ENCODE assay signal across 17 cellular contexts in the genomic region with DNA sequence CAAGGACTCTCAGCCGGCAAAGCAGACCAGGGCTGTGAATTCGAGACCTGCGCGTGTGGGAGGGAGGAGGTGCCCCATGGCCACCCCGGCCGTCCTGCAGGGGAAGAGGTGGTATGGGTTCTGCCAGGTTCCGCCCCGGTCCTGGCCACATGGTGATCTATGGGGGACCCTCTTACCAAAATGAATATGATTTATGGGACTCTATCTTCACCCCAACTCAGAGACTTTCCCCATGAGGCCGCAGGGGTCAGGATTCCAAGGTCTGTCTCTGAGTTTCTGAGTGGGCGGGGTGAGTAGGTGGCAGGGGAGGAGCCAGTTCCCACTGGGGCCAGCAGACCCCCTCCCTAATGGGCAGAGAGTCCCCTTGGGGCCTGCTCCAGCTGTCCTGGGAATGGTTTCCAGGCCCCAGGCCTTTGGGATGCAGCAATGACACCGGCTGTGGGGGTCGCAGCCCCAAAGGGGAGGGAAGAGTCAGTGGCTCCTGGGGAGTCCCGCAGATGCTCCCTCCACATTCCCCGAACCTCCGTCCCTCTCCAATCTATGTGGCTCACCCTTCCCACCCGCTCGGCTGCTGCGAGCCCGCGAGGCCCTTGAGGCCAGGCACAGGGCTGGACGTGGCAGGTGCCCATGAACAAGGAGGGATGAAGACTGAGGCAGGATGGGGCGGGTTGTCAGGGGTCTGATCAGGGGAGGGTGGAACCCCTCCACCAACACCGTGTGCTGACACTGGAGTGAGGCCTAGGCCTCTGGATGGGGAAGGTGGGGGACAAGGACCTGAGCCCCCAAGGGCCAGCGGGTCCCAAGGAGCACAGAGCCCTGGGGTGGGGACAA. TPM values are rescaled to one million over a fixed set of nuclear protein-coding genes. Genes with fewer than 3 reads are reported as not detected.
DNase-seq lines count a peak whose midpoint lies in the region; ATAC-seq and TF ChIP-seq lines count a peak whose summit lies in the region.
"Had no signal": no experiment of that assay in that cellular context is flagged by ENCODE, and none has a peak within 500 bp of the region (broad histone marks: within the 10 kb centered on the region; RNA-seq: fewer than 3 reads in every experiment).

No MANE protein-coding gene starts in this region.

- DNase-seq in left ventricle myocardium inferior (no peak), cardiac septum (ENCODE audit: low spot score) (no peak), upper lobe of right lung (no peak), NCI-H2227 treated with DMSO at 0.1 percent for 48 hours (lab: John Stamatoyannopoulos, UW) (no peak), MG63 (no peak), NCI-H1092 (lab: John Stamatoyannopoulos, UW) (no peak)
- DNase-seq: activated CD4-positive, CD25-positive, alpha-beta regulatory T cell treated with anti-CD3 and anti-CD28 coated beads, Interleukin-2, amount 50 U/mL, for 72 hours; activated CD8-positive, alpha-beta memory T cell treated with anti-CD3 and anti-CD28 coated beads, Interleukin-2, amount 50 U/mL, for 4 hours; activated naive CD4-positive, alpha-beta T cell treated with anti-CD3 and anti-CD28 coated beads, Interleukin-2, amount 50 U/mL, for 16 hours; brain microvascular endothelial cell; effector memory CD8-positive, alpha-beta T cell; NCI-H1092 treated with DMSO at 0.1 percent for 48 hours; SHP77 treated with DMSO at 0.1 percent for 48 hours had no signal

- ATAC-seq in upper lobe of right lung: no peak
- ATAC-seq: A549; CD8-positive, alpha-beta T cell; effector memory CD8-positive, alpha-beta T cell had no signal

- H3K4me1 ChIP-seq in left ventricle myocardium inferior (peaks cover 86% of the 10 kb centered on the region), rectal smooth muscle tissue (ENCODE audit: control insufficient read depth, insufficient read depth, low read length) (peaks cover 42% of the 10 kb centered on the region), upper lobe of right lung (peaks cover 62% of the 10 kb centered on the region)

- H3K4me3 ChIP-seq in left ventricle myocardium inferior: peak overlapping the region; percentile 40
- no peak overlapping the region for H3K4me3 ChIP-seq in rectal smooth muscle tissue (ENCODE audit: low read length)
- H3K4me3 ChIP-seq in upper lobe of right lung: no peak overlapping the region
- H3K4me3 ChIP-seq in MG63: no peak overlapping the region
- H3K4me3 ChIP-seq: A549 had no signal

- peak overlapping the region; percentile 92 for H3K27ac ChIP-seq in left ventricle myocardium inferior (replicated peaks)
- H3K27ac ChIP-seq in layer of hippocampus (ENCODE audit: low read depth, low read length): peak overlapping the region; percentile 73
- peak overlapping the region; percentile 76 for H3K27ac ChIP-seq in rectal smooth muscle tissue (ENCODE audit: low read depth, low read length)
- peak overlapping the region; percentile 17 for H3K27ac ChIP-seq in upper lobe of right lung
- H3K27ac ChIP-seq: brain microvascular endothelial cell had no signal

- H3K27me3 ChIP-seq in left ventricle myocardium inferior (ENCODE audit: low read depth) (no peaks in the 10 kb centered on the region), layer of hippocampus (ENCODE audit: control insufficient read depth, insufficient read depth, low read length) (no peaks in the 10 kb centered on the region), rectal smooth muscle tissue (ENCODE audit: control insufficient read depth, insufficient read depth, low read length) (no peaks in the 10 kb centered on the region), upper lobe of right lung (no peaks in the 10 kb centered on the region), MG63 (no peaks in the 10 kb centered on the region)
- H3K27me3 ChIP-seq: brain microvascular endothelial cell had no signal

- no peak overlapping the region for H3K9ac ChIP-seq in rectal smooth muscle tissue (ENCODE audit: low read length)

- H3K9me3 ChIP-seq in left ventricle myocardium inferior (replicated peaks) (no peaks in the 10 kb centered on the region), upper lobe of right lung (no peaks in the 10 kb centered on the region), MG63 (no peaks in the 10 kb centered on the region)
- H3K9me3 ChIP-seq: A549 had no signal

- no peak for TF ChIP-seq CTCF in left ventricle myocardium inferior (IDR thresholded peaks at IDR 0.05; ENCODE audit: borderline replicate concordance)
- no peak for TF ChIP-seq CTCF in upper lobe of right lung (IDR thresholded peaks at IDR 0.05)

- intact Hi-C loops in left ventricle myocardium inferior (cut with micrococcal nuclease) (no loop called here), cardiac septum (cut with DNase I) (loop anchor here (2.0 kb wide), 2 partner anchors 19 to 21 kb away; a partner anchor contains a TSS), upper lobe of right lung (cut with DNase I) (no loop called here)

- H3K36me3 ChIP-seq in left ventricle myocardium inferior: no peaks in the 10 kb centered on the region
- no peaks in the 10 kb centered on the region for H3K36me3 ChIP-seq in rectal smooth muscle tissue (ENCODE audit: control insufficient read depth, insufficient read depth, low read length)
- no peaks in the 10 kb centered on the region for H3K36me3 ChIP-seq in upper lobe of right lung
- no peaks in the 10 kb centered on the region for H3K36me3 ChIP-seq in MG63
- H3K36me3 ChIP-seq: brain microvascular endothelial cell had no signal

RNA-seq across cellular contexts. Expression of a gene that starts 20.1 kb away (rescaled TPM):
- total RNA-seq in left ventricle myocardium inferior (17.6 TPM), cardiac septum (29.7 TPM), upper lobe of right lung (114 TPM)
- total RNA-seq in MG63 (2014; rRNA removed; shearing (Covaris generic); ENCODE audit: low replicate concordance): 4.4 and 4.7 TPM in 2 replicates

Comparison
In these comparisons a context has a peak if more than half of its experiments do, and no peak if none do; other contexts are left out.
1. H3K27ac ChIP-seq: peak in every context shown above with its lines; median percentile 92 in left ventricle myocardium inferior; 76 in rectal smooth muscle tissue; 73 in layer of hippocampus; 17 in upper lobe of right lung.